Comparison of ENCODE assay signal across 7 cellular contexts in genomic region chr4:73258668-73259551, GRCh38. TPM values are rescaled to one million over a fixed set of nuclear protein-coding genes. Genes with fewer than 3 reads are reported as not detected.
DNase-seq lines count a peak whose midpoint lies in the region; ATAC-seq and TF ChIP-seq lines count a peak whose summit lies in the region.

A gene with protein sequence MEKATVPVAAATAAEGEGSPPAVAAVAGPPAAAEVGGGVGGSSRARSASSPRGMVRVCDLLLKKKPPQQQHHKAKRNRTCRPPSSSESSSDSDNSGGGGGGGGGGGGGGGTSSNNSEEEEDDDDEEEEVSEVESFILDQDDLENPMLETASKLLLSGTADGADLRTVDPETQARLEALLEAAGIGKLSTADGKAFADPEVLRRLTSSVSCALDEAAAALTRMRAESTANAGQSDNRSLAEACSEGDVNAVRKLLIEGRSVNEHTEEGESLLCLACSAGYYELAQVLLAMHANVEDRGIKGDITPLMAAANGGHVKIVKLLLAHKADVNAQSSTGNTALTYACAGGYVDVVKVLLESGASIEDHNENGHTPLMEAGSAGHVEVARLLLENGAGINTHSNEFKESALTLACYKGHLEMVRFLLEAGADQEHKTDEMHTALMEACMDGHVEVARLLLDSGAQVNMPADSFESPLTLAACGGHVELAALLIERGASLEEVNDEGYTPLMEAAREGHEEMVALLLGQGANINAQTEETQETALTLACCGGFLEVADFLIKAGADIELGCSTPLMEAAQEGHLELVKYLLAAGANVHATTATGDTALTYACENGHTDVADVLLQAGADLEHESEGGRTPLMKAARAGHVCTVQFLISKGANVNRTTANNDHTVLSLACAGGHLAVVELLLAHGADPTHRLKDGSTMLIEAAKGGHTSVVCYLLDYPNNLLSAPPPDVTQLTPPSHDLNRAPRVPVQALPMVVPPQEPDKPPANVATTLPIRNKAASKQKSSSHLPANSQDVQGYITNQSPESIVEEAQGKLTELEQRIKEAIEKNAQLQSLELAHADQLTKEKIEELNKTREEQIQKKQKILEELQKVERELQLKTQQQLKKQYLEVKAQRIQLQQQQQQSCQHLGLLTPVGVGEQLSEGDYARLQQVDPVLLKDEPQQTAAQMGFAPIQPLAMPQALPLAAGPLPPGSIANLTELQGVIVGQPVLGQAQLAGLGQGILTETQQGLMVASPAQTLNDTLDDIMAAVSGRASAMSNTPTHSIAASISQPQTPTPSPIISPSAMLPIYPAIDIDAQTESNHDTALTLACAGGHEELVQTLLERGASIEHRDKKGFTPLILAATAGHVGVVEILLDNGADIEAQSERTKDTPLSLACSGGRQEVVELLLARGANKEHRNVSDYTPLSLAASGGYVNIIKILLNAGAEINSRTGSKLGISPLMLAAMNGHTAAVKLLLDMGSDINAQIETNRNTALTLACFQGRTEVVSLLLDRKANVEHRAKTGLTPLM (N-terminal part only) (minus strand): TSS chr4:73258798. CDS start chr4:73258668, 130 bp downstream.

- H3K4me1 ChIP-seq in hepatocyte (ENCODE audit: insufficient read depth) = peaks cover 22% of the 10 kb centered on the region

- H3K36me3 ChIP-seq in hepatocyte (replicated peaks; ENCODE audit: insufficient read depth, low read depth) = no peaks in the 10 kb centered on the region

- H3K79me2 ChIP-seq in hepatocyte = peaks cover 67% of the 10 kb centered on the region

- peak within 1 kb of the TSS; percentile 94 for H3K4me2 ChIP-seq in hepatocyte

- DNase-seq in NCI-H2029 (lab: John Stamatoyannopoulos, UW) (peak; percentile 85), T-helper 22 cell (ENCODE audit: low read depth) (peak; percentile 82), astrocyte of the cerebellum (ENCODE audit: low read depth) (peak; percentile 85), hepatocyte (ENCODE audit: low spot score) (peak; percentile 96), retina (peak; percentile 100)

- peak within 1 kb of the TSS; percentile 53 for H3K4me3 ChIP-seq in astrocyte of the cerebellum (ENCODE audit: low read depth, low read length)
- H3K4me3 ChIP-seq in hepatocyte = peak within 1 kb of the TSS; percentile 70

- TF ChIP-seq CTCF in astrocyte of the cerebellum (IDR thresholded peaks at IDR 0.05; ENCODE audit: low read depth, low read length, missing control alignments) = peak; percentile 5
- no peak for TF ChIP-seq CTCF in hepatocyte (IDR thresholded peaks at IDR 0.05; ENCODE audit: poor library complexity)

- no peaks in the 10 kb centered on the region for H3K9me2 ChIP-seq in hepatocyte (replicated peaks; ENCODE audit: insufficient read depth)

- peaks cover 32% of the 10 kb centered on the region for H4K20me1 ChIP-seq in hepatocyte (ENCODE audit: insufficient read depth, poor library complexity, severe bottlenecking)

- H2AFZ ChIP-seq in hepatocyte = peak within 1 kb of the TSS; percentile 74

- TF ChIP-seq POLR2A in GM18505 (IDR thresholded peaks at IDR 0.05; ENCODE audit: borderline replicate concordance, extremely low read depth, insufficient read depth, insufficient read length) = peak; percentile 95

- in situ Hi-C loops in astrocyte of the cerebellum (cut with HindIII; ENCODE audit: low sequenced_read_pairs) = no loop called here

- under 1% methylated on average over 45 of the region's 79 CpGs for WGBS in hepatocyte (ENCODE audit: low lambda C conversion rate, missing lambda C conversion rate)

- ATAC-seq in GM18505 (IDR thresholded peaks at IDR 0.05; ENCODE audit: unreplicated experiment) (peak; percentile 76), HG02973 (IDR thresholded peaks at IDR 0.05; ENCODE audit: unreplicated experiment) (peak; percentile 78)

- H3K27ac ChIP-seq in hepatocyte = peak within 1 kb of the TSS; percentile 97

- no peaks in the 10 kb centered on the region for H3K27me3 ChIP-seq in hepatocyte

- no peaks in the 10 kb centered on the region for H3K9me3 ChIP-seq in hepatocyte (ENCODE audit: low read depth)

RNA-seq across cellular contexts. Expression of the gene that starts here (rescaled TPM):
- total RNA-seq in hepatocyte = 55.1 and 55.8 TPM in 2 replicates
- polyA plus RNA-seq in hepatocyte = 31.8 and 38.6 TPM in 2 replicates

Comparison
In these comparisons a context has a peak if more than half of its experiments do, and no peak if none do; other contexts are left out.
1. Peak in every context shown above with its lines: DNase-seq, ATAC-seq, H3K4me3 ChIP-seq and H3K27ac ChIP-seq.